In genomic region chr19:7867092-7867844, GRCh38 we compare ENCODE assay signal across 2 cellular contexts.
TF ChIP-seq lines count a peak whose summit lies in the region.

No MANE protein-coding gene starts in this region.

TF ChIP-seq in HepG2, 621 proteins besides CTCF, POLR2A, EP300 and RAD21:
- TF ChIP-seq DZIP1 (CRISPR knock-in tag; IDR thresholded peaks at IDR 0.05) (0 out of 2 replicates have a peak, but pooled peaks have one; percentile 40), ZMYM4 (CRISPR knock-in tag; IDR thresholded peaks at IDR 0.05) (no peak), MTF1 (CRISPR knock-in tag; IDR thresholded peaks at IDR 0.05) (no peak)

TF ChIP-seq in HEK293, 187 proteins besides CTCF, POLR2A, EP300 and RAD21:
- TF ChIP-seq KLF16 (tag by site-specific recombination; IDR thresholded peaks at IDR 0.05) (no peak), ZIC2 (tag by site-specific recombination; IDR thresholded peaks at IDR 0.05) (0 out of 2 replicates have a peak, but pooled peaks have one; percentile 24), REPIN1 (tag by site-specific recombination; IDR thresholded peaks at IDR 0.05; ENCODE audit: low read depth) (no peak), HOXA7 (CRISPR knock-in tag; IDR thresholded peaks at IDR 0.05; ENCODE audit: borderline replicate concordance) (no peak), MEIS1 (CRISPR knock-in tag; IDR thresholded peaks at IDR 0.05; ENCODE audit: borderline replicate concordance) (no peak), ZNF2 (tag by site-specific recombination; IDR thresholded peaks at IDR 0.05) (no peak), ZFHX2 (tag by site-specific recombination; conservative IDR thresholded peaks at IDR 0.05) (no peak), ZNF677 (tag by site-specific recombination; IDR thresholded peaks at IDR 0.05) (no peak), ZFP37 (tag by site-specific recombination; IDR thresholded peaks at IDR 0.05) (no peak), PRDM10 (tag by site-specific recombination; IDR thresholded peaks at IDR 0.05) (peak; percentile 58), ZNF473 (tag by site-specific recombination; IDR thresholded peaks at IDR 0.05) (no peak), ZNF792 (tag by site-specific recombination; IDR thresholded peaks at IDR 0.05) (no peak), ZNF610 (tag by site-specific recombination; IDR thresholded peaks at IDR 0.05; ENCODE audit: borderline replicate concordance) (no peak), PRDM1 (tag by site-specific recombination; IDR thresholded peaks at IDR 0.05) (no peak), GLIS1 (tag by site-specific recombination; IDR thresholded peaks at IDR 0.05) (peak; percentile 94), ZBTB26 (tag by site-specific recombination; optimal IDR thresholded peaks at IDR 0.05) (no peak)
